In the genomic region with DNA sequence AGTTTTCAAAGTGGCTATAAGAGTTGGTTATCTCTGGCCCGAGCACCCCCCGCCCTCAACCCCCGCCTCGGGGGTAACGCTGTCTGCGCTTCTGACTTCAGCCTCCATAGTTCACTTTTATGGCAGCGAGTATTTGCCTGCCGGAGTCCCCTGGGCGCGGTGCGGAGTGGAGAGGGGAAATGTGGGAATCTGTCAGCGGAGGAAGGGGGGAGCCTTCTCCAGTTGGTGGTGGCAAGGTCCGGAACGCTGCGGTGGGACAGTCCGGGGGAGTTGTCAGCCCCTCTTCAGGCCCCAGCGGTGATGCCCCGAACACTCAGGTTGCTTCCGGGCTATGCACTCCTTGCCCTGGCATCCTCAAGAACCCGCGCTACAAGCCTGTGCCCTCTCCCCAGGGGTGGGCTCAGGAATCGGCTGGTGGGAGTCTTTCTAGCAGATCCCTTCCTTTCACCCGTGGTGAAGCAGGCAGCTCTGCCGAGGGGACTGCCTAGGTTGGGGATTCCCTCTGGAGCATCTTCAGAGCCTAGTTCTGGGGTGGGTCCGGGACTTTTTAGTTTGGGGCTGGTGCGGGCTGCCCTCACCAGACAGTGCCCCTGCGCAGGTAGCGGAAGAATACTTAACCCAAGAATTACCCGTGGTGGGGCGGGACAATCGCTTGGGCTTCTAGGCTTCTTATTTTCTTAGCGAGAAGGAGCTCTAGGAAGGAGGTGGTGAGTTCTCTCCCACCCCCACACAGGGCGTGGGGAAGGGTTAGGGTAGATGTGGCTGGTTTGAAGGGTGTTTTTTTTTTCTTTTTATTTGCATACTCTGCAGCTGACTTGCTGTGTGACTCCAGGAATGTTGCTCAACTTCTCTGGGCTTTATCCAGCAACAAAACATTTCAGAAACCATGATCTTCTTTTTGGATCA, we compare ENCODE assay signal across 8 cellular contexts. TPM values are rescaled to one million over a fixed set of nuclear protein-coding genes. Genes with fewer than 3 reads are reported as not detected.
A peak's percentile ranks its signal among the peaks of the same experiment; 100 is the strongest.
DNase-seq lines count a peak whose midpoint lies in the region; ATAC-seq and TF ChIP-seq lines count a peak whose summit lies in the region.

No MANE protein-coding gene starts in this region.

- H3K27ac ChIP-seq in liver (ENCODE audit: low read depth in 1 of 2, low read length in 2 of 2) (peak overlapping the region; percentile 42 to 84), thyroid gland (peak overlapping the region; percentile 97 to 99 (median 99))

- peak; percentile 3 to 10 for DNase-seq in activated CD4-positive, alpha-beta T cell treated with anti-CD3 and anti-CD28 coated beads, Interleukin-2, amount 50 U/mL, for 48 hours
- DNase-seq in activated CD4-positive, alpha-beta T cell treated with anti-CD3 and anti-CD28 coated beads for 48 hours, result no peak
- DNase-seq in adipocyte (ENCODE audit: low read depth) (peak; percentile 44), thyroid gland (peak; percentile 56 to 58), HPDE6-E6E7 (ENCODE audit: extremely low spot score) (no peak)
- no peak for DNase-seq in stimulated activated CD4-positive, alpha-beta T cell treated with anti-CD3 and anti-CD28 coated beads, Interleukin-12 subunit alpha, Interleukin-12 subunit beta, amount 100 ng/mL, for 4 hours

- TF ChIP-seq CTCF in liver (IDR thresholded peaks at IDR 0.05; ENCODE audit: low read depth, low read length, missing input control), result no peak
- no peak for TF ChIP-seq CTCF in thyroid gland (IDR thresholded peaks at IDR 0.05)

- H3K4me1 ChIP-seq in adipocyte (ENCODE audit: control insufficient read depth, insufficient read depth, low read length) (peaks cover 71% of the 10 kb centered on the region), liver (ENCODE audit: control insufficient read depth in 4 of 4, insufficient read depth in 4 of 4, low read length in 3 of 4) (peaks cover 23 to 74% (median 37%) of the 10 kb centered on the region in 4 donors), thyroid gland (peaks cover 51 to 61% of the 10 kb centered on the region in 2 donors)

- H3K4me3 ChIP-seq in adipocyte (ENCODE audit: low read length) (peak overlapping the region; percentile 87), liver (ENCODE audit: low read depth in 1 of 3, low read length in 3 of 3) (peak overlapping the region; percentile 56 to 83 (median 81)), thyroid gland (replicated peaks in 1 of 3) (peak overlapping the region; percentile 76 to 96 (median 82))

- peak overlapping the region; percentile 96 for H3K9ac ChIP-seq in adipocyte (ENCODE audit: low read length)
- H3K9ac ChIP-seq in liver (ENCODE audit: low read depth in 1 of 2, low read length in 2 of 2), result peak overlapping the region in 1 of 2 donors; percentile 96

- peak in 1 of 2 donors; percentile 43 for TF ChIP-seq POLR2A in thyroid gland (IDR thresholded peaks at IDR 0.05)

- H3K36me3 ChIP-seq in adipocyte (ENCODE audit: control insufficient read depth, insufficient read depth, low read length, severe bottlenecking), result peaks cover 9% of the 10 kb centered on the region
- H3K36me3 ChIP-seq in liver (ENCODE audit: control insufficient read depth in 4 of 4, insufficient read depth in 3 of 4, low read depth in 1 of 4, low read length in 3 of 4), result peaks cover 0 to 2% (median 0%) of the 10 kb centered on the region in 4 donors
- H3K36me3 ChIP-seq in thyroid gland, result peaks cover 4 to 42% of the 10 kb centered on the region in 2 donors

- peak in 1 of 2 donors; percentile 19 for TF ChIP-seq RAD21 in liver (IDR thresholded peaks at IDR 0.05)

- intact Hi-C loops in thyroid gland (cut with DNase I), result no loop called here

- 2% methylated on average over 33 of the region's 33 CpGs for WGBS in liver
- WGBS in thyroid gland, 2 donors, result 1 to 3% methylated on average over 20 to 21 of the region's 33 CpGs

- no peak for ATAC-seq in HG03439 (IDR thresholded peaks at IDR 0.05; ENCODE audit: unreplicated experiment)

- H3K9me3 ChIP-seq in adipocyte (ENCODE audit: control insufficient read depth, low read length) (no peaks in the 10 kb centered on the region), liver (ENCODE audit: control insufficient read depth in 4 of 4, low read length in 3 of 4) (no peaks in the 10 kb centered on the region), thyroid gland (no peaks in the 10 kb centered on the region)

- H3K27me3 ChIP-seq in adipocyte (replicated peaks; ENCODE audit: control insufficient read depth, insufficient read depth, low read length) (no peaks in the 10 kb centered on the region), liver (ENCODE audit: control insufficient read depth in 4 of 4, insufficient read depth in 4 of 4, low read length in 3 of 4) (no peaks in the 10 kb centered on the region), thyroid gland (no peaks in the 10 kb centered on the region)

TF ChIP-seq in liver, 16 proteins besides CTCF, POLR2A, EP300 and RAD21:
- TF ChIP-seq HNF4A (conservative IDR thresholded peaks at IDR 0.05), result peak in 1 of 2 donors; percentile 13
- peak in 1 of 2 donors; percentile 47 for TF ChIP-seq EGR1 (IDR thresholded peaks at IDR 0.05; ENCODE audit: low read depth in 2 of 2)
- TF ChIP-seq, protein P1, sequence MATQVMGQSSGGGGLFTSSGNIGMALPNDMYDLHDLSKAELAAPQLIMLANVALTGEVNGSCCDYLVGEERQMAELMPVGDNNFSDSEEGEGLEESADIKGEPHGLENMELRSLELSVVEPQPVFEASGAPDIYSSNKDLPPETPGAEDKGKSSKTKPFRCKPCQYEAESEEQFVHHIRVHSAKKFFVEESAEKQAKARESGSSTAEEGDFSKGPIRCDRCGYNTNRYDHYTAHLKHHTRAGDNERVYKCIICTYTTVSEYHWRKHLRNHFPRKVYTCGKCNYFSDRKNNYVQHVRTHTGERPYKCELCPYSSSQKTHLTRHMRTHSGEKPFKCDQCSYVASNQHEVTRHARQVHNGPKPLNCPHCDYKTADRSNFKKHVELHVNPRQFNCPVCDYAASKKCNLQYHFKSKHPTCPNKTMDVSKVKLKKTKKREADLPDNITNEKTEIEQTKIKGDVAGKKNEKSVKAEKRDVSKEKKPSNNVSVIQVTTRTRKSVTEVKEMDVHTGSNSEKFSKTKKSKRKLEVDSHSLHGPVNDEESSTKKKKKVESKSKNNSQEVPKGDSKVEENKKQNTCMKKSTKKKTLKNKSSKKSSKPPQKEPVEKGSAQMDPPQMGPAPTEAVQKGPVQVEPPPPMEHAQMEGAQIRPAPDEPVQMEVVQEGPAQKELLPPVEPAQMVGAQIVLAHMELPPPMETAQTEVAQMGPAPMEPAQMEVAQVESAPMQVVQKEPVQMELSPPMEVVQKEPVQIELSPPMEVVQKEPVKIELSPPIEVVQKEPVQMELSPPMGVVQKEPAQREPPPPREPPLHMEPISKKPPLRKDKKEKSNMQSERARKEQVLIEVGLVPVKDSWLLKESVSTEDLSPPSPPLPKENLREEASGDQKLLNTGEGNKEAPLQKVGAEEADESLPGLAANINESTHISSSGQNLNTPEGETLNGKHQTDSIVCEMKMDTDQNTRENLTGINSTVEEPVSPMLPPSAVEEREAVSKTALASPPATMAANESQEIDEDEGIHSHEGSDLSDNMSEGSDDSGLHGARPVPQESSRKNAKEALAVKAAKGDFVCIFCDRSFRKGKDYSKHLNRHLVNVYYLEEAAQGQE (IDR thresholded peaks at IDR 0.05), result peak; percentile 24
- peak in 1 of 2 donors; percentile 6 for TF ChIP-seq JUND (IDR thresholded peaks at IDR 0.05)
- TF ChIP-seq, protein P2, sequence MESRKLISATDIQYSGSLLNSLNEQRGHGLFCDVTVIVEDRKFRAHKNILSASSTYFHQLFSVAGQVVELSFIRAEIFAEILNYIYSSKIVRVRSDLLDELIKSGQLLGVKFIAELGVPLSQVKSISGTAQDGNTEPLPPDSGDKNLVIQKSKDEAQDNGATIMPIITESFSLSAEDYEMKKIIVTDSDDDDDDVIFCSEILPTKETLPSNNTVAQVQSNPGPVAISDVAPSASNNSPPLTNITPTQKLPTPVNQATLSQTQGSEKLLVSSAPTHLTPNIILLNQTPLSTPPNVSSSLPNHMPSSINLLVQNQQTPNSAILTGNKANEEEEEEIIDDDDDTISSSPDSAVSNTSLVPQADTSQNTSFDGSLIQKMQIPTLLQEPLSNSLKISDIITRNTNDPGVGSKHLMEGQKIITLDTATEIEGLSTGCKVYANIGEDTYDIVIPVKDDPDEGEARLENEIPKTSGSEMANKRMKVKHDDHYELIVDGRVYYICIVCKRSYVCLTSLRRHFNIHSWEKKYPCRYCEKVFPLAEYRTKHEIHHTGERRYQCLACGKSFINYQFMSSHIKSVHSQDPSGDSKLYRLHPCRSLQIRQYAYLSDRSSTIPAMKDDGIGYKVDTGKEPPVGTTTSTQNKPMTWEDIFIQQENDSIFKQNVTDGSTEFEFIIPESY (IDR thresholded peaks at IDR 0.05), result no peak
- TF ChIP-seq FOXA2 (IDR thresholded peaks at IDR 0.05), result no peak
- TF ChIP-seq FOXA1 (IDR thresholded peaks at IDR 0.05), result no peak
- TF ChIP-seq, protein P3, sequence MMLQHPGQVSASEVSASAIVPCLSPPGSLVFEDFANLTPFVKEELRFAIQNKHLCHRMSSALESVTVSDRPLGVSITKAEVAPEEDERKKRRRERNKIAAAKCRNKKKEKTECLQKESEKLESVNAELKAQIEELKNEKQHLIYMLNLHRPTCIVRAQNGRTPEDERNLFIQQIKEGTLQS (IDR thresholded peaks at IDR 0.05), result no peak
- TF ChIP-seq YY1 (IDR thresholded peaks at IDR 0.05), result no peak
- peak in 1 of 2 donors; percentile 22 for TF ChIP-seq RXRA (IDR thresholded peaks at IDR 0.05)
- peak; percentile 47 for TF ChIP-seq TAF1 (conservative IDR thresholded peaks at IDR 0.05)

RNA-seq across cellular contexts. Expression of a gene that starts 1.6 kb away (rescaled TPM):
- total RNA-seq in liver, result 10 to 100 TPM in 1 of 2 donors, under 1 TPM in 1; 0.33 to 37.7 TPM
- 10 to 100 TPM; 20.4 to 33.2 TPM for polyA plus RNA-seq in liver
- 100 to 1,000 TPM in 2 of 4 donors, 10 to 100 TPM in 2; 82.8 to 260 (median 167) TPM for total RNA-seq in thyroid gland

Comparison
In these comparisons a context has a peak if more than half of its experiments do, and no peak if none do; other contexts are left out.
1. DNase-seq: peak in activated CD4-positive, alpha-beta T cell treated with anti-CD3 and anti-CD28 coated beads, Interleukin-2, amount 50 U/mL, for 48 hours (2 of 2), adipocyte (single experiment) and thyroid gland (2 of 2); none in activated CD4-positive, alpha-beta T cell treated with anti-CD3 and anti-CD28 coated beads for 48 hours (single experiment), stimulated activated CD4-positive, alpha-beta T cell treated with anti-CD3 and anti-CD28 coated beads, Interleukin-12 subunit alpha, Interleukin-12 subunit beta, amount 100 ng/mL, for 4 hours (single experiment) and HPDE6-E6E7 (single experiment).
2. Peak in every context shown above with its lines, with median percentiles within 50 percentile points of each other: H3K4me3 ChIP-seq.